ENCODE assay signal across 8 cellular contexts in the genomic region with DNA sequence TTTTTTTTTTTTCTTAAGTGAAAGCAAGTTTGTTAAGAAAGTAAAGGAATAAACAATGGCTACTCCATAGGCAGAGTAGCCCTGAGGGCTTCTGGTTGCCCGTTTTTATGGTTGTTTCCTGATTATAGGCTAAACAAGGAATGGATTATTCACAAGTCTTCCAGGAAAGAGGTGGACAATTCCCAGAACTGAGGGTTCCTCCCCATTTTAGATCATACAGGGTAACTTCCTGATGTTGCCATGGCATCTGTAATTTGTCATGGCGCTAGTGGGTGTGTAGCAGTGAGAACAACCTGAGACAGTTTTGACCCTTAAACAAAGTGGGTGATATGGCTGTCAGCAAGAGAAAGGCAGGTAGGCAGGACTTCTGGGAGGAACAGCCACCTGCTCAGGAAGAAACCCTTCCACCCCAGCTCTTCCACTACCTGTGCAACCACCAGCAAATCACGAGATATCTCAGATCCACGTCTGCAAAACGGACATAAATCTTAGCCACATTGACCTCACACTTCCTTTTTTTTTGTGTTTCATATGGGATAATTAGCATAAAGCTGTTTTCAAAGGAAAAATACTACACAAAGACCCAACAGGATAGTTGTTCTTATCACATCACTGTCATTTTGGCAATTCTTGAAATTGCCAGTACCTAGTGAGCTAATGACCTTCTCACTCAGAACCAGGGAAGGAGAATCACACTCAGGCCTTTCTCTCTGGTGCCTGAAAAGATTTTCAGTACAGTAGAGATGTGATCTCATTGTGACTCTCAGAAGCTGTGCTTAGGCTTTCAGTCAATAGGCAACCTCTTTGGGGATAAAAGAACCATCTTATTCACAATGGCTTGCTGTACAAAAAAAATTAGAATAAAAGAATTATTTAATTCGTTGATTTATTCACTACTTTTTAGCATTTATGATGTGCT. TPM values are rescaled to one million over a fixed set of nuclear protein-coding genes. Genes with fewer than 3 reads are reported as not detected.
DNase-seq lines count a peak whose midpoint lies in the region; ATAC-seq and TF ChIP-seq lines count a peak whose summit lies in the region.

No MANE protein-coding gene starts in this region.

- no peak overlapping the region for H2AFZ ChIP-seq in OCI-LY3 (ENCODE audit: low read depth, low read length)

- DNase-seq in activated T-cell treated with anti-CD3 and anti-CD28 coated beads, Interleukin-2, amount 50 U/mL, for 4 hours: no peak
- DNase-seq in activated T-cell treated with anti-CD3 and anti-CD28 coated beads, Interleukin-2, amount 50 U/mL, for 48 hours: no peak
- no peak for DNase-seq in stimulated activated naive CD8-positive, alpha-beta T cell treated with anti-CD3 and anti-CD28 coated beads, Interleukin-15, Interleukin-2, amounts not matched to agents 100 U/mL and 50 U/mL, for 24 hours
- no peak for DNase-seq in cardiac septum (ENCODE audit: low spot score)
- no peak for DNase-seq in Calu3
- no peak for DNase-seq in gastrocnemius medialis

- H3K79me2 ChIP-seq in OCI-LY3 (ENCODE audit: low read length): no peaks in the 10 kb centered on the region

- H3K9ac ChIP-seq in OCI-LY3 (ENCODE audit: low read length): peak overlapping the region; percentile 74

- no peaks in the 10 kb centered on the region for H3K27me3 ChIP-seq in OCI-LY3 (ENCODE audit: low read depth, low read length)
- H3K27me3 ChIP-seq in gastrocnemius medialis: no peaks in the 10 kb centered on the region

- CTCF ChIA-PET in Calu3 (lab: Charles Lee): no interaction called here

- H3K9me3 Mint-ChIP-seq in activated T-cell treated with anti-CD3 and anti-CD28 coated beads, Interleukin-2, amount 50 U/mL, for 4 hours: no peaks in the 10 kb centered on the region
- H3K9me3 Mint-ChIP-seq in Calu3 (ENCODE audit: low read depth, unreplicated experiment): no peaks in the 10 kb centered on the region

- no TSS peak for BruUV-seq in Calu3 (replicated peaks; lab: Mats Ljungman, UMichigan)

- no peaks in the 10 kb centered on the region for H3K36me3 Mint-ChIP-seq in activated T-cell treated with anti-CD3 and anti-CD28 coated beads, Interleukin-2, amount 50 U/mL, for 4 hours (ENCODE audit: insufficient read depth)
- H3K36me3 Mint-ChIP-seq in Calu3 (ENCODE audit: insufficient read depth, unreplicated experiment): no peaks in the 10 kb centered on the region

- H3K27ac Mint-ChIP-seq in Calu3 (ENCODE audit: unreplicated experiment): no peak overlapping the region

- H3K4me3 ChIP-seq in OCI-LY3 (ENCODE audit: low read length) (peak overlapping the region; percentile 60), gastrocnemius medialis (no peak overlapping the region)

- peak overlapping the region; percentile 91 for H3K4me2 ChIP-seq in OCI-LY3 (ENCODE audit: low read length)

- H4K20me1 ChIP-seq in OCI-LY3 (ENCODE audit: insufficient read depth, low read length): no peaks in the 10 kb centered on the region

- H3K4me1 ChIP-seq in OCI-LY3 (ENCODE audit: low read length) (peaks cover 81% of the 10 kb centered on the region), gastrocnemius medialis (no peaks in the 10 kb centered on the region)

- H3K27ac ChIP-seq in OCI-LY3 (ENCODE audit: low read length) (peak overlapping the region; percentile 96), gastrocnemius medialis (no peak overlapping the region)

- H3K27me3 Mint-ChIP-seq in activated T-cell treated with anti-CD3 and anti-CD28 coated beads, Interleukin-2, amount 50 U/mL, for 4 hours (ENCODE audit: low read depth): no peaks in the 10 kb centered on the region
- no peaks in the 10 kb centered on the region for H3K27me3 Mint-ChIP-seq in Calu3 (ENCODE audit: unreplicated experiment)

- H3K9me3 ChIP-seq in OCI-LY3 (ENCODE audit: insufficient read depth, low read length) (no peaks in the 10 kb centered on the region), gastrocnemius medialis (no peaks in the 10 kb centered on the region)

- peak; percentile 15 to 25 for ATAC-seq in activated T-cell treated with anti-CD3 and anti-CD28 coated beads, Interleukin-2, amount 50 U/mL, for 4 hours
- peak; percentile 39 for ATAC-seq in HG02938 (IDR thresholded peaks at IDR 0.05; ENCODE audit: unreplicated experiment)
- ATAC-seq in stimulated activated naive CD8-positive, alpha-beta T cell treated with anti-CD3 and anti-CD28 coated beads, Interleukin-15, Interleukin-2, amounts not matched to agents 100 U/mL and 50 U/mL, for 24 hours: peak; percentile 60
- no peak for ATAC-seq in gastrocnemius medialis

- H3K36me3 ChIP-seq in OCI-LY3 (replicated peaks; ENCODE audit: low read depth, low read length) (no peaks in the 10 kb centered on the region), gastrocnemius medialis (no peaks in the 10 kb centered on the region)

- no peak for TF ChIP-seq POLR2A in gastrocnemius medialis (IDR thresholded peaks at IDR 0.05)

- in situ Hi-C loops in gastrocnemius medialis (cut with MboI; ENCODE audit: low sequenced_read_pairs in 4 of 4): no loop called here

- peak overlapping the region; percentile 64 for H3K4me3 Mint-ChIP-seq in activated T-cell treated with anti-CD3 and anti-CD28 coated beads, Interleukin-2, amount 50 U/mL, for 4 hours
- H3K4me3 Mint-ChIP-seq in Calu3 (ENCODE audit: low read depth, unreplicated experiment): no peak overlapping the region

- TF ChIP-seq CTCF in OCI-LY3 (IDR thresholded peaks at IDR 0.05; ENCODE audit: low read depth, low read length): no peak
- TF ChIP-seq CTCF in Calu3 (IDR thresholded peaks at IDR 0.05; ENCODE audit: unreplicated experiment): no peak
- TF ChIP-seq CTCF in gastrocnemius medialis (IDR thresholded peaks at IDR 0.05 in 4 of 5, conservative IDR thresholded peaks at IDR 0.05 in 1 of 5): no peak

- intact Hi-C loops in cardiac septum (cut with DNase I) (no loop called here), Calu3 (cut with micrococcal nuclease; ENCODE audit: unreplicated experiment) (no loop called here), gastrocnemius medialis (cut with DNase I; ENCODE audit: low total_unique reads) (no loop called here)

- H3K4me1 Mint-ChIP-seq in activated T-cell treated with anti-CD3 and anti-CD28 coated beads, Interleukin-2, amount 50 U/mL, for 4 hours (ENCODE audit: low read depth): peaks cover 64% of the 10 kb centered on the region
- peaks cover 9% of the 10 kb centered on the region for H3K4me1 Mint-ChIP-seq in Calu3 (ENCODE audit: low read depth, unreplicated experiment)

RNA-seq across cellular contexts. Expression of a gene that starts 34.9 kb away (rescaled TPM):
- 10 to 100 TPM in 2 of 3 donors, 1 to 10 TPM in 1; 9.4 to 17.1 (median 12.4) TPM for total RNA-seq in activated T-cell treated with anti-CD3 and anti-CD28 coated beads, Interleukin-2, amount 50 U/mL, for 4 hours
- 2.8 TPM for total RNA-seq in cardiac septum
- 55.1 and 58.2 TPM in 2 replicates for total RNA-seq in Calu3 (2022)
- 1 to 10 TPM; 2.9 to 7.0 (median 5.9) TPM for total RNA-seq in gastrocnemius medialis

Comparison
In these comparisons a context has a peak if more than half of its experiments do, and no peak if none do; other contexts are left out.
1. ATAC-seq: peak in activated T-cell treated with anti-CD3 and anti-CD28 coated beads, Interleukin-2, amount 50 U/mL, for 4 hours (2 of 2), HG02938 (single experiment) and stimulated activated naive CD8-positive, alpha-beta T cell treated with anti-CD3 and anti-CD28 coated beads, Interleukin-15, Interleukin-2, amounts not matched to agents 100 U/mL and 50 U/mL, for 24 hours (single experiment); none in gastrocnemius medialis (0 of 2).